In genomic region chr1:119903443-119903835, GRCh38 we compare ENCODE assay signal across 1 cellular context.
TF ChIP-seq lines count a peak whose summit lies in the region.

No MANE protein-coding gene starts in this region.

TF ChIP-seq in IMR-90, 13 proteins besides CTCF, POLR2A, EP300 and RAD21 (continued from another document):
- TF ChIP-seq RCOR1 (IDR thresholded peaks at IDR 0.05; ENCODE audit: insufficient replicate concordance, low read length) = no peak
